In genomic region chr17:75394332-75394918, GRCh38 we compare ENCODE assay signal across 8 cellular contexts. TPM values are rescaled to one million over a fixed set of nuclear protein-coding genes. Genes with fewer than 3 reads are reported as not detected.
A peak's percentile ranks its signal among the peaks of the same experiment; 100 is the strongest.
DNase-seq lines count a peak whose midpoint lies in the region; ATAC-seq and TF ChIP-seq lines count a peak whose summit lies in the region.

No MANE protein-coding gene starts in this region.

- peak overlapping the region; percentile 92 for H3K27ac Mint-ChIP-seq in endodermal cell

- intact Hi-C loops in ovary (cut with DNase I): no loop called here

- H4K20me1 ChIP-seq in OCI-LY3 (ENCODE audit: insufficient read depth, low read length): peaks cover 97% of the 10 kb centered on the region

- TF ChIP-seq EP300 in ovary (IDR thresholded peaks at IDR 0.05): no peak

- no peak for TF ChIP-seq POLR2A in ovary (IDR thresholded peaks at IDR 0.05)

- H3K4me1 ChIP-seq in OCI-LY3 (ENCODE audit: low read length): peaks cover 41% of the 10 kb centered on the region
- peaks cover 6% of the 10 kb centered on the region for H3K4me1 ChIP-seq in endodermal cell (ENCODE audit: control insufficient read depth, insufficient read depth, low read length)
- peaks cover 5% of the 10 kb centered on the region for H3K4me1 ChIP-seq in ovary (ENCODE audit: insufficient read depth)

- WGBS in endodermal cell (ENCODE audit: insufficient coverage in 1 of 2, insufficient read length in 1 of 2), 2 experiments: 4 to 8% methylated on average over 9 of the region's 9 CpGs
- WGBS in ovary, 3 donors: 9% methylated on average over 9 of the region's 9 CpGs

- peaks cover 21% of the 10 kb centered on the region for H3K36me3 Mint-ChIP-seq in activated T-cell treated with anti-CD3 and anti-CD28 coated beads, Interleukin-2, amount 50 U/mL, for 4 hours (ENCODE audit: insufficient read depth)
- peaks cover 10% of the 10 kb centered on the region for H3K36me3 Mint-ChIP-seq in endodermal cell (ENCODE audit: low read depth)

- H3K4me2 ChIP-seq in OCI-LY3 (ENCODE audit: low read length): peak overlapping the region; percentile 98

- peaks cover 99% of the 10 kb centered on the region for H3K79me2 ChIP-seq in OCI-LY3 (ENCODE audit: low read length)

- TF ChIP-seq CTCF in OCI-LY3 (IDR thresholded peaks at IDR 0.05; ENCODE audit: low read depth, low read length) (no peak), endodermal cell (conservative IDR thresholded peaks at IDR 0.05) (no peak), ovary (IDR thresholded peaks at IDR 0.05) (no peak)

- H2AFZ ChIP-seq in OCI-LY3 (ENCODE audit: low read depth, low read length): no peak overlapping the region

- no peaks in the 10 kb centered on the region for H3K27me3 Mint-ChIP-seq in activated T-cell treated with anti-CD3 and anti-CD28 coated beads, Interleukin-2, amount 50 U/mL, for 4 hours (ENCODE audit: low read depth)
- no peaks in the 10 kb centered on the region for H3K27me3 Mint-ChIP-seq in endodermal cell (ENCODE audit: insufficient read depth)

- H3K27ac ChIP-seq in OCI-LY3 (ENCODE audit: low read length) (peak overlapping the region; percentile 52), endodermal cell (ENCODE audit: low read depth, low read length) (peak overlapping the region; percentile 9), ovary (no peak overlapping the region)

- H3K9ac ChIP-seq in OCI-LY3 (ENCODE audit: low read length) (peak overlapping the region; percentile 60), endodermal cell (ENCODE audit: extremely low read depth, low read length, poor library complexity, severe bottlenecking) (peak overlapping the region; percentile 55)

- H3K4me3 Mint-ChIP-seq in activated T-cell treated with anti-CD3 and anti-CD28 coated beads, Interleukin-2, amount 50 U/mL, for 4 hours: peak overlapping the region; percentile 84
- peak overlapping the region; percentile 86 for H3K4me3 Mint-ChIP-seq in endodermal cell

- peaks cover 82% of the 10 kb centered on the region for H3K4me1 Mint-ChIP-seq in activated T-cell treated with anti-CD3 and anti-CD28 coated beads, Interleukin-2, amount 50 U/mL, for 4 hours (ENCODE audit: low read depth)
- H3K4me1 Mint-ChIP-seq in endodermal cell: peaks cover 53% of the 10 kb centered on the region

- H3K27me3 ChIP-seq in OCI-LY3 (ENCODE audit: low read depth, low read length) (no peaks in the 10 kb centered on the region), endodermal cell (ENCODE audit: control insufficient read depth, insufficient read depth, low read length, poor library complexity, severe bottlenecking) (no peaks in the 10 kb centered on the region), ovary (no peaks in the 10 kb centered on the region)

- peak in 1 of 2 donors; percentile 6 for ATAC-seq in activated T-cell treated with anti-CD3 and anti-CD28 coated beads, Interleukin-2, amount 50 U/mL, for 4 hours
- no peak for ATAC-seq in GM19395 (IDR thresholded peaks at IDR 0.05; ENCODE audit: unreplicated experiment)
- no peak for ATAC-seq in GM21528 (IDR thresholded peaks at IDR 0.05; ENCODE audit: low FRiP score, unreplicated experiment)

- DNase-seq in activated T-cell treated with anti-CD3 and anti-CD28 coated beads, Interleukin-2, amount 50 U/mL, for 4 hours: no peak
- no peak for DNase-seq in activated T-cell treated with anti-CD3 and anti-CD28 coated beads, Interleukin-2, amount 50 U/mL, for 48 hours
- DNase-seq in endodermal cell: no peak
- no peak for DNase-seq in ovary
- DNase-seq in stimulated activated CD4-positive, alpha-beta T cell treated with anti-CD3 and anti-CD28 coated beads, Interleukin-15, amount 100 ng/mL, for 24 hours: no peak

- H3K9me3 ChIP-seq in OCI-LY3 (ENCODE audit: insufficient read depth, low read length) (no peaks in the 10 kb centered on the region), endodermal cell (ENCODE audit: control insufficient read depth, low read length) (no peaks in the 10 kb centered on the region), ovary (no peaks in the 10 kb centered on the region)

- H3K9me3 Mint-ChIP-seq in activated T-cell treated with anti-CD3 and anti-CD28 coated beads, Interleukin-2, amount 50 U/mL, for 4 hours: no peaks in the 10 kb centered on the region
- no peaks in the 10 kb centered on the region for H3K9me3 Mint-ChIP-seq in endodermal cell

- H3K4me3 ChIP-seq in OCI-LY3 (ENCODE audit: low read length) (peak overlapping the region; percentile 84), endodermal cell (ENCODE audit: low read length) (peak overlapping the region; percentile 94), ovary (peak overlapping the region; percentile 44)

- H3K36me3 ChIP-seq in OCI-LY3 (replicated peaks; ENCODE audit: low read depth, low read length) (peaks cover 35% of the 10 kb centered on the region), endodermal cell (ENCODE audit: control insufficient read depth, insufficient read depth, low read length) (peaks cover 21% of the 10 kb centered on the region), ovary (no peaks in the 10 kb centered on the region)

RNA-seq across cellular contexts. Expression of gene GRB2, which starts 11.1 kb away (rescaled TPM):
- total RNA-seq in activated T-cell treated with anti-CD3 and anti-CD28 coated beads, Interleukin-2, amount 50 U/mL, for 4 hours: 100 to 1,000 TPM; 186 to 210 (median 207) TPM
- total RNA-seq in endodermal cell: 10 to 100 TPM; 85.5 to 86.6 TPM
- 68.0 TPM for polyA plus RNA-seq in endodermal cell (2013, experiment 1 of 2)
- polyA plus RNA-seq in endodermal cell (2013, experiment 2 of 2): 56.4 TPM
- 10 to 100 TPM; 49.2 to 84.9 (median 62.6) TPM for total RNA-seq in ovary
- 10 to 100 TPM; 41.5 to 88.2 TPM for polyA plus RNA-seq in ovary

Comparison
In these comparisons a context has a peak if more than half of its experiments do, and no peak if none do; other contexts are left out.
1. H3K27ac ChIP-seq: peak in OCI-LY3 (single experiment) and endodermal cell (single experiment); none in ovary (0 of 2).
2. H3K4me3 ChIP-seq: peak in every context shown above with its lines; median percentile 94 in endodermal cell; 84 in OCI-LY3; 44 in ovary.